ENCODE assay signal across 8 cellular contexts in the genomic region with DNA sequence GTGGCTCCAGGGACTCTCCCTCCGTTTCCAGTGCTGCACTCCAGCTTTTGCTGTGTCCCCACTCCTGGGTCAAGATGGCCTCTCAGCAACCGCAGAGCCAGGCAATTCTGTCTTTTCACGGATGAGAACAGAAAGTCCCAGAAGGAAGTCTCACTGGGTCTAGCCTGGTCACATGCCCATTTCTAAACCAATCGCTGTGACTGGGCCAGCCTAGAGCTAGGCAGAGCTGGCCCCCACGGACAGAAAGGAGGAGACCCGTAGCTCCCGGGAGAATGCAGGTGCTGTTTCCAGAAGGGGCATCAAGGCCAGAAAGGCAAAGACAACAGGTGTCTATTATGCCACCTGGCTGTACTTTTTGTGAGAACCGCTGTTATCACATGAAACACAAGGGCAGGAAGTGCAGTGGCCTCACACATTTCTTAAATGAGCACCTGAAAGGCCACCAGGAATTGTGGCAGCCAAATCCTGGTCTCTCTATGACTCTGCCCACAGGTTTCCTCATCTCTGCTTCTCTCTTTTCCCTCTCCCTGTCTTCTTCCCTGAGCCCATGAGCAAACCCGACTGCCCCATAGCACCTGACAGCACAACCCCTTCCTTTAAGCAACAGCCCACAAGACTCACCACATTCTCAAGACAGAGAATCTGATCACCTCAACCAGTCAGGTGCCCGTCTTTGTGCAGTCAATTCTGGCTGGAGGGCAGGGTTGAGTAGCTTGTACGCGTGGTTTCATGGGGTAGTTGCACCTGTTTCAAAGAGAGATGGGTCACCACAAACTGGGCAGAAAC.
DNase-seq lines count a peak whose midpoint lies in the region; ATAC-seq and TF ChIP-seq lines count a peak whose summit lies in the region.

No MANE protein-coding gene starts in this region.

- TF ChIP-seq CTCF in GM12864 (IDR thresholded peaks at IDR 0.05; ENCODE audit: low read depth, low read length, missing control alignments), result no peak

- peak; percentile 54 for ATAC-seq in GM19468 (IDR thresholded peaks at IDR 0.05; ENCODE audit: extremely low read depth, unreplicated experiment)
- ATAC-seq in HG03442 (IDR thresholded peaks at IDR 0.05; ENCODE audit: unreplicated experiment), result peak; percentile 59

- peak overlapping the region; percentile 8; the same call in 1 of the 2 replicates for H3K4me3 ChIP-seq in GM12864 (ENCODE audit: low read depth, low read length)

- DNase-seq in GM12864 (ENCODE audit: low read depth) (peak; percentile 74), germinal center (ENCODE audit: low spot score) (peak; percentile 46), NCI-H2227 treated with DMSO at 0.1 percent for 48 hours (lab: John Stamatoyannopoulos, UW) (no peak), NCI-H2171 (lab: John Stamatoyannopoulos, UW) (no peak), HK-2 (ENCODE audit: unreplicated experiment) (no peak)
- no peak for DNase-seq in central memory CD4-positive, alpha-beta T cell

Comparison
In these comparisons a context has a peak if more than half of its experiments do, and no peak if none do; other contexts are left out.
1. DNase-seq: peak in GM12864 (single experiment) and germinal center (single experiment); none in central memory CD4-positive, alpha-beta T cell (single experiment), NCI-H2227 treated with DMSO at 0.1 percent for 48 hours (single experiment), NCI-H2171 (single experiment) and HK-2 (single experiment).